31 cellular contexts compared by ENCODE assay signal in the genomic region with DNA sequence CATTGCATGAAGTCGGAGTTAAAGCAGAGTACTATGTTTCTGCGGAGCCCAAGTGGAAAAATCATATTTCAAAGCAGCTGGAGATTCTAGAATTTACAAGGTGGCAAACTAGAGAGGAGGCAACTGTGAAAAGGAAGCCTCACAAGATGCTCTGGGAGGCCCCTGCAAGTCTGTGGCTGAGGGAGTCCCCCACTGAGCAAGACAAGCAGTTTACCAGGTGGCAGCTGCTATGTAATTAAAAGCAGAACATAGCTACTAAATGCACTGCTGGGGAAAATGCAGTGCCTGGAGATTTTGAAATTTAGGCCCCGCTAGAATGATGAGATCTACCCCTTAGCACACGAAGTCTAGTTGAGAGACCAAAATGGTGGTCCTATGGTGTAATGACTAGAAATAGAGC.
"Had no signal": no experiment of that assay in that cellular context is flagged by ENCODE, and none has a peak within 500 bp of the region (broad histone marks: within the 10 kb centered on the region; RNA-seq: fewer than 3 reads in every experiment).

No MANE protein-coding gene starts in this region.

- H3K27me3 Mint-ChIP-seq: activated CD4-positive, alpha-beta memory T cell treated with anti-CD3 and anti-CD28 coated beads, Interleukin-2, amount 10 ng/mL, durations not matched to agents 7 days and 5 days; activated CD4-positive, alpha-beta T cell treated with anti-CD3 and anti-CD28 coated beads, Interleukin-2, amount 10 ng/mL, durations not matched to agents 7 days and 5 days; activated naive CD4-positive, alpha-beta T cell treated with anti-CD3 and anti-CD28 coated beads, Interleukin-2, amount 10 ng/mL, durations not matched to agents 7 days and 5 days; brain; T-helper 17 cell had no signal

- H3K36me3 Mint-ChIP-seq: activated naive CD4-positive, alpha-beta T cell treated with anti-CD3 and anti-CD28 coated beads, Interleukin-2, amount 10 ng/mL, durations not matched to agents 7 days and 5 days; activated naive CD8-positive, alpha-beta T cell treated with anti-CD3 and anti-CD28 coated beads, Interleukin-2, amount 10 ng/mL, durations not matched to agents 7 days and 5 days had no signal

- H3K9me3 ChIP-seq: ascending aorta, gastrocnemius medialis had no signal

- H3K9me3 Mint-ChIP-seq: activated CD4-positive, alpha-beta memory T cell treated with anti-CD3 and anti-CD28 coated beads, Interleukin-2, amount 10 ng/mL, durations not matched to agents 7 days and 5 days; activated CD4-positive, alpha-beta T cell treated with anti-CD3 and anti-CD28 coated beads, Interleukin-2, amount 10 ng/mL, durations not matched to agents 7 days and 5 days had no signal

- H3K4me3 ChIP-seq: ascending aorta, breast epithelium, cardiac muscle cell, esophagus muscularis mucosa, gastrocnemius medialis had no signal

- H3K27ac Mint-ChIP-seq: activated CD4-positive, alpha-beta memory T cell treated with anti-CD3 and anti-CD28 coated beads, Interleukin-2, amount 10 ng/mL, durations not matched to agents 7 days and 5 days; activated CD4-positive, alpha-beta T cell treated with anti-CD3 and anti-CD28 coated beads, Interleukin-2, amount 10 ng/mL, durations not matched to agents 7 days and 5 days; activated naive CD4-positive, alpha-beta T cell treated with anti-CD3 and anti-CD28 coated beads, Interleukin-2, amount 10 ng/mL, durations not matched to agents 7 days and 5 days; activated naive CD4-positive, alpha-beta T cell treated with anti-CD3 and anti-CD28 coated beads, Interleukin-2, amount 50 U/mL, for 72 hours; activated naive CD8-positive, alpha-beta T cell treated with anti-CD3 and anti-CD28 coated beads, Interleukin-2, amount 10 ng/mL, durations not matched to agents 7 days and 5 days; activated T-cell treated with anti-CD3 and anti-CD28 coated beads, Interleukin-2, amount 50 U/mL, for 24 hours; activated T-cell treated with anti-CD3 and anti-CD28 coated beads, Interleukin-2, amount 50 U/mL, for 72 hours; effector memory CD8-positive, alpha-beta T cell; T-helper 17 cell; T-helper 2 cell treated with Interferon-gamma antibody and Interleukin-4, amounts not matched to agents 5 μg/mL and 100 μg/mL, for 36 hours had no signal

- H3K4me1 ChIP-seq: ascending aorta, breast epithelium, esophagus muscularis mucosa, foreskin keratinocyte, gastrocnemius medialis had no signal

- H3K36me3 ChIP-seq: ascending aorta, breast epithelium, cardiac muscle cell, esophagus muscularis mucosa, gastrocnemius medialis had no signal

- ATAC-seq: activated naive CD4-positive, alpha-beta T cell treated with anti-CD3 and anti-CD28 coated beads, Interleukin-2, amount 50 U/mL, for 72 hours; activated T-cell treated with anti-CD3 and anti-CD28 coated beads, Interleukin-2, amount 50 U/mL, for 72 hours; effector memory CD8-positive, alpha-beta T cell; foreskin keratinocyte; gastrocnemius medialis; T-helper 17 cell had no signal

- H3K27me3 ChIP-seq: ascending aorta, breast epithelium, cardiac muscle cell, esophagus muscularis mucosa, foreskin keratinocyte, gastrocnemius medialis had no signal

- H3K27ac ChIP-seq: ascending aorta, breast epithelium, cardiac muscle cell, esophagus muscularis mucosa, foreskin keratinocyte, gastrocnemius medialis had no signal

- H3K4me1 Mint-ChIP-seq: activated CD4-positive, alpha-beta memory T cell treated with anti-CD3 and anti-CD28 coated beads, Interleukin-2, amount 10 ng/mL, durations not matched to agents 7 days and 5 days; activated CD4-positive, alpha-beta T cell treated with anti-CD3 and anti-CD28 coated beads, Interleukin-2, amount 10 ng/mL, durations not matched to agents 7 days and 5 days; activated naive CD4-positive, alpha-beta T cell treated with anti-CD3 and anti-CD28 coated beads, Interleukin-2, amount 10 ng/mL, durations not matched to agents 7 days and 5 days; activated naive CD8-positive, alpha-beta T cell treated with anti-CD3 and anti-CD28 coated beads, Interleukin-2, amount 10 ng/mL, durations not matched to agents 7 days and 5 days; T-helper 17 cell had no signal

- DNase-seq: activated CD4-positive, alpha-beta memory T cell treated with anti-CD3 and anti-CD28 coated beads, Interleukin-2, amount 10 ng/mL, durations not matched to agents 7 days and 5 days; activated CD4-positive, alpha-beta T cell treated with anti-CD3 and anti-CD28 coated beads for 1 hour; activated CD4-positive, alpha-beta T cell treated with anti-CD3 and anti-CD28 coated beads for 4 hours; activated CD4-positive, alpha-beta T cell treated with anti-CD3 and anti-CD28 coated beads, Interleukin-2, amount 10 ng/mL, durations not matched to agents 7 days and 5 days; activated CD4-positive, alpha-beta T cell treated with anti-CD3 and anti-CD28 coated beads, Interleukin-2, amount 50 U/mL, for 4 hours; activated CD8-positive, alpha-beta memory T cell treated with anti-CD3 and anti-CD28 coated beads, Interleukin-2, amount 50 U/mL, for 48 hours; activated gamma-delta T cell; activated naive CD4-positive, alpha-beta T cell; activated naive CD4-positive, alpha-beta T cell treated with anti-CD3 and anti-CD28 coated beads, Interleukin-2, amount 10 ng/mL, durations not matched to agents 7 days and 5 days; activated naive CD8-positive, alpha-beta T cell treated with anti-CD3 and anti-CD28 coated beads, Interleukin-2, amount 10 ng/mL, durations not matched to agents 7 days and 5 days; activated T-cell treated with anti-CD3 and anti-CD28 coated beads for 4 hours; activated T-cell treated with anti-CD3 and anti-CD28 coated beads, Interleukin-2, amount 50 U/mL, for 24 hours; activated T-cell treated with anti-CD3 and anti-CD28 coated beads, Interleukin-2, amount 50 U/mL, for 72 hours; central memory CD4-positive, alpha-beta T cell; cortex of kidney; dermis blood vessel endothelial cell; effector CD4-positive, alpha-beta T cell; effector memory CD8-positive, alpha-beta T cell; erythroblast; foreskin keratinocyte; gastrocnemius medialis; T-helper 1 cell; T-helper 17 cell; T1000 had no signal

- H3K4me3 Mint-ChIP-seq: activated CD4-positive, alpha-beta memory T cell treated with anti-CD3 and anti-CD28 coated beads, Interleukin-2, amount 10 ng/mL, durations not matched to agents 7 days and 5 days; activated CD4-positive, alpha-beta T cell treated with anti-CD3 and anti-CD28 coated beads, Interleukin-2, amount 10 ng/mL, durations not matched to agents 7 days and 5 days; activated naive CD4-positive, alpha-beta T cell treated with anti-CD3 and anti-CD28 coated beads, Interleukin-2, amount 10 ng/mL, durations not matched to agents 7 days and 5 days; activated naive CD8-positive, alpha-beta T cell treated with anti-CD3 and anti-CD28 coated beads, Interleukin-2, amount 10 ng/mL, durations not matched to agents 7 days and 5 days; activated T-cell treated with anti-CD3 and anti-CD28 coated beads, Interleukin-2, amount 50 U/mL, for 24 hours; activated T-cell treated with anti-CD3 and anti-CD28 coated beads, Interleukin-2, amount 50 U/mL, for 72 hours; brain; effector memory CD8-positive, alpha-beta T cell; T-helper 17 cell; T-helper 2 cell treated with Interferon-gamma antibody and Interleukin-4, amounts not matched to agents 5 μg/mL and 100 μg/mL, for 36 hours had no signal
